Comparison of ENCODE assay signal across 8 cellular contexts in genomic region chr22:49967333-49968241, GRCh38. TPM values are rescaled to one million over a fixed set of nuclear protein-coding genes. Genes with fewer than 3 reads are reported as not detected.
DNase-seq lines count a peak whose midpoint lies in the region; ATAC-seq and TF ChIP-seq lines count a peak whose summit lies in the region.

No MANE protein-coding gene starts in this region.

- H3K27ac Mint-ChIP-seq in activated CD8-positive, alpha-beta T cell treated with anti-CD3 and anti-CD28 coated beads, Interleukin-2, amount 10 ng/mL, durations not matched to agents 7 days and 5 days = peak overlapping the region; percentile 52

- no peaks in the 10 kb centered on the region for H3K27me3 Mint-ChIP-seq in activated CD8-positive, alpha-beta T cell treated with anti-CD3 and anti-CD28 coated beads, Interleukin-2, amount 10 ng/mL, durations not matched to agents 7 days and 5 days (ENCODE audit: low read depth)

- no peaks in the 10 kb centered on the region for H3K9me3 Mint-ChIP-seq in activated CD8-positive, alpha-beta T cell treated with anti-CD3 and anti-CD28 coated beads, Interleukin-2, amount 10 ng/mL, durations not matched to agents 7 days and 5 days (ENCODE audit: insufficient read depth)

- H3K4me1 ChIP-seq in heart left ventricle (peaks cover 24 to 97% (median 78%) of the 10 kb centered on the region in 12 donors), sigmoid colon (peaks cover 2 to 76% (median 73%) of the 10 kb centered on the region in 4 donors)

- 40 to 48% (median 42%) methylated on average over 18 to 38 of the region's 38 CpGs for WGBS in heart left ventricle, 4 donors
- WGBS in sigmoid colon, 2 donors = 53 to 65% methylated on average over 38 of the region's 38 CpGs

- H3K4me1 Mint-ChIP-seq in activated CD8-positive, alpha-beta T cell treated with anti-CD3 and anti-CD28 coated beads, Interleukin-2, amount 10 ng/mL, durations not matched to agents 7 days and 5 days (ENCODE audit: low read depth) = peaks cover 42% of the 10 kb centered on the region

- H3K27me3 ChIP-seq in heart left ventricle = no peaks in the 10 kb centered on the region
- H3K27me3 ChIP-seq in sigmoid colon = no peaks in the 10 kb centered on the region

- H3K4me3 ChIP-seq in heart left ventricle (peak overlapping the region in 9 of 12 donors; percentile 14 to 43 (median 20)), sigmoid colon (peak overlapping the region in 3 of 4 donors; percentile 3 to 22 (median 19))

- peak overlapping the region; percentile 3 to 99 (median 78) for H3K27ac ChIP-seq in heart left ventricle
- H3K27ac ChIP-seq in sigmoid colon = peak overlapping the region; percentile 82 to 96 (median 90)

- DNase-seq in ELF-1 (ENCODE audit: low read depth, low spot score) = peak; percentile 49
- peak; percentile 22 for DNase-seq in activated CD8-positive, alpha-beta T cell treated with anti-CD3 and anti-CD28 coated beads, Interleukin-2, amount 10 ng/mL, durations not matched to agents 7 days and 5 days
- peak; percentile 37 to 78 (median 68) for DNase-seq in heart left ventricle
- DNase-seq in sigmoid colon = peak; percentile 83
- DNase-seq in DMS114 treated with DMSO at 0.1 percent for 48 hours (lab: John Stamatoyannopoulos, UW; ENCODE audit: unreplicated experiment) = no peak
- no peak for DNase-seq in central memory CD4-positive, alpha-beta T cell
- DNase-seq in HEK293T (ENCODE audit: extremely low spot score) = no peak

- intact Hi-C loops in heart left ventricle (cut with DNase I) (loop anchor here in 2 of 10 donors (5.0 kb wide), 1 partner anchor 35 kb away; no protein-coding TSS in a partner anchor), sigmoid colon (cut with DNase I) (loop anchor here (10.0 kb wide), 1 partner anchor 217 kb away; the partner anchor contains the start of gene TRABD)

- H3K9me3 ChIP-seq in heart left ventricle (no peaks in the 10 kb centered on the region), sigmoid colon (no peaks in the 10 kb centered on the region)

- peaks cover 22% of the 10 kb centered on the region for H3K36me3 Mint-ChIP-seq in activated CD8-positive, alpha-beta T cell treated with anti-CD3 and anti-CD28 coated beads, Interleukin-2, amount 10 ng/mL, durations not matched to agents 7 days and 5 days (ENCODE audit: low read depth)

- POLR2A ChIA-PET in activated CD8-positive, alpha-beta T cell treated with anti-CD3 and anti-CD28 coated beads, Interleukin-2, amount 10 ng/mL, durations not matched to agents 7 days and 5 days (lab: Charles Lee) = interaction anchor here (0.6 kb wide), 2 partner anchors 11 to 32 kb away, joined by 3 to 5 read pairs; no protein-coding TSS in a partner anchor
- POLR2A ChIA-PET in HEK293T (lab: Yijun Ruan, JAX) = interaction anchor here (0.9 kb wide), 1 partner anchor 8 kb away, joined by 3 read pairs; no protein-coding TSS in a partner anchor

- no peak for TF ChIP-seq POLR2A in heart left ventricle (IDR thresholded peaks at IDR 0.05)
- no peak for TF ChIP-seq POLR2A in sigmoid colon (IDR thresholded peaks at IDR 0.05)

- peak in 1 of 12 donors; percentile 14 for TF ChIP-seq CTCF in heart left ventricle (IDR thresholded peaks at IDR 0.05)
- no peak for TF ChIP-seq CTCF in sigmoid colon (IDR thresholded peaks at IDR 0.05)

- TF ChIP-seq EP300 in sigmoid colon (IDR thresholded peaks at IDR 0.05) = no peak

- H3K4me3 Mint-ChIP-seq in activated CD8-positive, alpha-beta T cell treated with anti-CD3 and anti-CD28 coated beads, Interleukin-2, amount 10 ng/mL, durations not matched to agents 7 days and 5 days = no peak overlapping the region

- no peak for ATAC-seq in activated CD8-positive, alpha-beta T cell treated with anti-CD3 and anti-CD28 coated beads, Interleukin-2, amount 10 ng/mL, durations not matched to agents 7 days and 5 days
- ATAC-seq in heart left ventricle (peak in 1 of 4 donors; percentile 1), GM19397 (IDR thresholded peaks at IDR 0.05; ENCODE audit: unreplicated experiment) (no peak)

- H3K36me3 ChIP-seq in heart left ventricle (peaks cover 5 to 31% (median 17%) of the 10 kb centered on the region in 9 donors), sigmoid colon (peaks cover 11 to 24% (median 16%) of the 10 kb centered on the region in 4 donors)

- CTCF ChIA-PET in activated CD8-positive, alpha-beta T cell treated with anti-CD3 and anti-CD28 coated beads, Interleukin-2, amount 10 ng/mL, durations not matched to agents 7 days and 5 days (lab: Charles Lee) = interaction anchor here (0.8 to 2.5 kb wide), 3 partner anchors 63 to 200 kb away, joined by 3 to 10 read pairs (median 4); no protein-coding TSS in a partner anchor
- CTCF ChIA-PET in HEK293T (lab: Yijun Ruan, JAX) = no interaction called here

TF ChIP-seq in HEK293T, 16 proteins besides CTCF, POLR2A, EP300 and RAD21:
- no peak for TF ChIP-seq BHLHE40 (IDR thresholded peaks at IDR 0.05; ENCODE audit: borderline replicate concordance)
- no peak for TF ChIP-seq ELF4 (IDR thresholded peaks at IDR 0.05)
- TF ChIP-seq ARNT (IDR thresholded peaks at IDR 0.05) = no peak
- no peak for TF ChIP-seq LEF1 (IDR thresholded peaks at IDR 0.05; ENCODE audit: borderline replicate concordance)
- no peak for TF ChIP-seq PKNOX1 (IDR thresholded peaks at IDR 0.05)
- TF ChIP-seq FOXK2 (IDR thresholded peaks at IDR 0.05) = no peak
- TF ChIP-seq NFRKB (IDR thresholded peaks at IDR 0.05) = no peak
- TF ChIP-seq FOXM1 (IDR thresholded peaks at IDR 0.05; ENCODE audit: borderline replicate concordance) = no peak
- no peak for TF ChIP-seq SUZ12 (IDR thresholded peaks at IDR 0.05)
- no peak for TF ChIP-seq CTBP1 (IDR thresholded peaks at IDR 0.05; ENCODE audit: borderline replicate concordance)
- no peak for TF ChIP-seq HDGF (IDR thresholded peaks at IDR 0.05; ENCODE audit: borderline replicate concordance)
- no peak for TF ChIP-seq SP1 (IDR thresholded peaks at IDR 0.05)
- TF ChIP-seq ZNF384 (IDR thresholded peaks at IDR 0.05) = no peak
- no peak for TF ChIP-seq TARDBP (IDR thresholded peaks at IDR 0.05)
- TF ChIP-seq L3MBTL2 (conservative IDR thresholded peaks at IDR 0.05) = no peak
- TF ChIP-seq FOXA1 (IDR thresholded peaks at IDR 0.05) = no peak

RNA-seq across cellular contexts. Expression of gene PIM3, which starts 7.0 kb away (rescaled TPM):
- 10 to 100 TPM; 45.1 to 45.7 TPM for total RNA-seq in activated CD8-positive, alpha-beta T cell treated with anti-CD3 and anti-CD28 coated beads, Interleukin-2, amount 10 ng/mL, durations not matched to agents 7 days and 5 days
- 100 to 1,000 TPM in 1 of 9 donors, 10 to 100 TPM in 8; 37.7 to 118 (median 51.0) TPM for total RNA-seq in heart left ventricle
- 10 to 100 TPM; 45.1 to 50.2 TPM for polyA plus RNA-seq in heart left ventricle
- total RNA-seq in sigmoid colon = 10 to 100 TPM; 26.3 to 50.0 (median 41.8) TPM
- polyA plus RNA-seq in sigmoid colon = 100 to 1,000 TPM in 1 of 3 donors, 10 to 100 TPM in 2; 34.8 to 126 (median 60.1) TPM

RNA-seq across cellular contexts. Expression of gene IL17REL, which starts 45.0 kb away (rescaled TPM):
- not detected for total RNA-seq in activated CD8-positive, alpha-beta T cell treated with anti-CD3 and anti-CD28 coated beads, Interleukin-2, amount 10 ng/mL, durations not matched to agents 7 days and 5 days
- total RNA-seq in heart left ventricle = not detected
- polyA plus RNA-seq in heart left ventricle = not detected
- total RNA-seq in sigmoid colon = not detected
- 1 to 10 TPM in 1 of 3 donors, not detected in 2; 1.6 TPM for polyA plus RNA-seq in sigmoid colon

RNA-seq across cellular contexts. Expression of gene CRELD2, which starts 49.2 kb away (rescaled TPM):
- total RNA-seq in activated CD8-positive, alpha-beta T cell treated with anti-CD3 and anti-CD28 coated beads, Interleukin-2, amount 10 ng/mL, durations not matched to agents 7 days and 5 days = 10 to 100 TPM; 58.0 to 58.1 TPM
- total RNA-seq in heart left ventricle (10 to 100 TPM; 16.7 to 36.2 (median 21.6) TPM), sigmoid colon (10 to 100 TPM; 15.5 to 26.5 (median 23.1) TPM)
- polyA plus RNA-seq in heart left ventricle (10 to 100 TPM; 15.0 to 70.3 TPM), sigmoid colon (10 to 100 TPM in 2 of 3 donors, 1 to 10 TPM in 1; 9.2 to 97.7 (median 11.4) TPM)

RNA-seq across cellular contexts. Expression of gene ALG12, which starts 49.3 kb away (rescaled TPM):
- total RNA-seq in activated CD8-positive, alpha-beta T cell treated with anti-CD3 and anti-CD28 coated beads, Interleukin-2, amount 10 ng/mL, durations not matched to agents 7 days and 5 days = 10 to 100 TPM; 16.3 to 17.4 TPM
- total RNA-seq in heart left ventricle (10 to 100 TPM in 8 of 9 donors, 1 to 10 TPM in 1; 9.8 to 26.8 (median 15.2) TPM), sigmoid colon (10 to 100 TPM; 11.4 to 23.9 (median 15.4) TPM)
- polyA plus RNA-seq in heart left ventricle (10 to 100 TPM in 1 of 2 donors, 1 to 10 TPM in 1; 9.1 to 12.4 TPM), sigmoid colon (10 to 100 TPM in 1 of 3 donors, 1 to 10 TPM in 2; 1.8 to 15.9 (median 2.1) TPM)

Comparison
In these comparisons a context has a peak if more than half of its experiments do, and no peak if none do; other contexts are left out.
1. DNase-seq: peak in ELF-1 (single experiment), activated CD8-positive, alpha-beta T cell treated with anti-CD3 and anti-CD28 coated beads, Interleukin-2, amount 10 ng/mL, durations not matched to agents 7 days and 5 days (single experiment), heart left ventricle (5 of 5) and sigmoid colon (single experiment); none in DMS114 treated with DMSO at 0.1 percent for 48 hours (single experiment), central memory CD4-positive, alpha-beta T cell (single experiment) and HEK293T (single experiment).